In genomic region chr11:1597331-1597741, GRCh38 we compare ENCODE assay signal across 1 cellular context.
TF ChIP-seq lines count a peak whose summit lies in the region.

No MANE protein-coding gene starts in this region.

TF ChIP-seq in WTC11, 78 proteins besides CTCF, POLR2A, EP300 and RAD21:
- TF ChIP-seq ZNF512 (CRISPR knock-in tag; IDR thresholded peaks at IDR 0.05; ENCODE audit: borderline replicate concordance), result no peak
- no peak for TF ChIP-seq HMGXB4 (CRISPR knock-in tag; IDR thresholded peaks at IDR 0.05)
- TF ChIP-seq RELA (CRISPR knock-in tag; IDR thresholded peaks at IDR 0.05; ENCODE audit: borderline replicate concordance), result no peak
- TF ChIP-seq ERG (CRISPR knock-in tag; IDR thresholded peaks at IDR 0.05), result no peak
- no peak for TF ChIP-seq HMGA2 (CRISPR knock-in tag; IDR thresholded peaks at IDR 0.05)
- no peak for TF ChIP-seq ELF4 (CRISPR knock-in tag; IDR thresholded peaks at IDR 0.05; ENCODE audit: low read depth)
- TF ChIP-seq TP53 (CRISPR knock-in tag; IDR thresholded peaks at IDR 0.05), result no peak
- TF ChIP-seq PREB (CRISPR knock-in tag; IDR thresholded peaks at IDR 0.05; ENCODE audit: borderline replicate concordance), result no peak
- TF ChIP-seq AFF4 (CRISPR knock-in tag; IDR thresholded peaks at IDR 0.05; ENCODE audit: borderline replicate concordance), result no peak
- TF ChIP-seq KAT7 (CRISPR knock-in tag; IDR thresholded peaks at IDR 0.05; ENCODE audit: borderline replicate concordance), result no peak
- TF ChIP-seq ARID4B (CRISPR knock-in tag; IDR thresholded peaks at IDR 0.05; ENCODE audit: borderline replicate concordance), result no peak
- no peak for TF ChIP-seq CREB1 (CRISPR knock-in tag; IDR thresholded peaks at IDR 0.05)
TF ChIP-seq in WTC11: peak in this region for 0.
